In genomic region chr13:91659583-91660415, GRCh38 we compare ENCODE assay signal across 18 cellular contexts.
DNase-seq lines count a peak whose midpoint lies in the region; ATAC-seq and TF ChIP-seq lines count a peak whose summit lies in the region.
"Had no signal": no experiment of that assay in that cellular context is flagged by ENCODE, and none has a peak within 500 bp of the region (broad histone marks: within the 10 kb centered on the region; RNA-seq: fewer than 3 reads in every experiment).

No MANE protein-coding gene starts in this region.

- POLR2A ChIA-PET in WTC11 (lab: Charles Lee) = no interaction called here

- CTCF ChIA-PET in WTC11 (lab: Charles Lee) = interaction anchor here (1.7 kb wide), 1 partner anchor 13 kb away, joined by 5 read pairs; no protein-coding TSS in a partner anchor

- no peak overlapping the region for H3K4me3 Mint-ChIP-seq in WTC11
- H3K4me3 Mint-ChIP-seq: activated B cell treated with CpG ODN at 0.5 μM for 24 hours; activated CD4-positive, alpha-beta memory T cell treated with anti-CD3 and anti-CD28 coated beads, Interleukin-2, amount 10 ng/mL, durations not matched to agents 7 days and 5 days; dendritic cell treated with granulocyte-macrophage colony-stimulating factor and Interleukin-4, amounts not matched to agents 40 ng/mL and 50 ng/mL, for 4 days; stimulated activated naive CD8-positive, alpha-beta T cell treated with anti-CD3 and anti-CD28 coated beads, Interleukin-15, Interleukin-2, amounts not matched to agents 100 ng/mL and 50 ng/mL, for 24 hours had no signal

- H3K4me1 Mint-ChIP-seq in WTC11 = no peaks in the 10 kb centered on the region
- H3K4me1 Mint-ChIP-seq: activated B cell treated with CpG ODN at 0.5 μM for 24 hours; activated CD4-positive, alpha-beta memory T cell treated with anti-CD3 and anti-CD28 coated beads, Interleukin-2, amount 10 ng/mL, durations not matched to agents 7 days and 5 days had no signal

- H3K27me3 Mint-ChIP-seq in WTC11 (ENCODE audit: low read depth) = no peaks in the 10 kb centered on the region
- H3K27me3 Mint-ChIP-seq: activated B cell treated with CpG ODN at 0.5 μM for 24 hours; activated CD4-positive, alpha-beta memory T cell treated with anti-CD3 and anti-CD28 coated beads, Interleukin-2, amount 10 ng/mL, durations not matched to agents 7 days and 5 days; dendritic cell treated with granulocyte-macrophage colony-stimulating factor and Interleukin-4, amounts not matched to agents 40 ng/mL and 50 ng/mL, for 4 days; stimulated activated naive CD8-positive, alpha-beta T cell treated with anti-CD3 and anti-CD28 coated beads, Interleukin-15, Interleukin-2, amounts not matched to agents 100 ng/mL and 50 ng/mL, for 24 hours had no signal

- TF ChIP-seq CTCF in WTC11 (IDR thresholded peaks at IDR 0.05) = no peak

- H3K9me3 Mint-ChIP-seq in WTC11 = no peaks in the 10 kb centered on the region
- H3K9me3 Mint-ChIP-seq: activated CD4-positive, alpha-beta memory T cell treated with anti-CD3 and anti-CD28 coated beads, Interleukin-2, amount 10 ng/mL, durations not matched to agents 7 days and 5 days had no signal

- no peak overlapping the region for H3K27ac Mint-ChIP-seq in WTC11
- H3K27ac Mint-ChIP-seq: activated B cell treated with CpG ODN at 0.5 μM for 24 hours; activated CD4-positive, alpha-beta memory T cell treated with anti-CD3 and anti-CD28 coated beads, Interleukin-2, amount 10 ng/mL, durations not matched to agents 7 days and 5 days; dendritic cell treated with granulocyte-macrophage colony-stimulating factor and Interleukin-4, amounts not matched to agents 40 ng/mL and 50 ng/mL, for 4 days; stimulated activated naive CD8-positive, alpha-beta T cell treated with anti-CD3 and anti-CD28 coated beads, Interleukin-15, Interleukin-2, amounts not matched to agents 100 ng/mL and 50 ng/mL, for 24 hours had no signal

- DNase-seq in DMS153 (lab: John Stamatoyannopoulos, UW) (peak; percentile 64), HT1080 (ENCODE audit: low read depth) (peak; percentile 55), astrocyte of the hippocampus (ENCODE audit: low read depth, low spot score) (peak; percentile 17), cerebellar cortex (ENCODE audit: low spot score) (no peak), WTC11 (ENCODE audit: low spot score) (no peak), HuH-7.5 (ENCODE audit: low spot score) (no peak)
- DNase-seq: activated B cell treated with CpG ODN at 0.5 μM for 24 hours; activated CD4-positive, alpha-beta memory T cell treated with anti-CD3 and anti-CD28 coated beads, Interleukin-2, amount 10 ng/mL, durations not matched to agents 7 days and 5 days; activated gamma-delta T cell treated with Interleukin-2 at 50 U/mL for 16 hours; activated T-cell treated with anti-CD3 and anti-CD28 coated beads for 4 hours; GF-D8; left ventricle myocardium superior; mucosa of descending colon; stimulated activated CD4-positive, alpha-beta T cell treated with anti-CD3 and anti-CD28 coated beads, Interleukin-2, amount 100 ng/mL, for 48 hours; transverse colon had no signal

- ATAC-seq in GM18861 (IDR thresholded peaks at IDR 0.05; ENCODE audit: unreplicated experiment) (peak; percentile 34), WTC11 (no peak; the same call in 1 of the 2 replicates)
- ATAC-seq: left ventricle myocardium superior, mucosa of descending colon had no signal

- H3K36me3 Mint-ChIP-seq in WTC11 = no peaks in the 10 kb centered on the region

TF ChIP-seq in WTC11, 78 proteins besides CTCF, POLR2A, EP300 and RAD21 (continues in another document):
- no peak for TF ChIP-seq ARID4B (CRISPR knock-in tag; IDR thresholded peaks at IDR 0.05; ENCODE audit: borderline replicate concordance)
- TF ChIP-seq IRF2 (CRISPR knock-in tag; IDR thresholded peaks at IDR 0.05; ENCODE audit: borderline replicate concordance, low read depth) = no peak
- no peak for TF ChIP-seq ZBTB21 (CRISPR knock-in tag; IDR thresholded peaks at IDR 0.05; ENCODE audit: borderline replicate concordance)
- TF ChIP-seq ZNF425 (CRISPR knock-in tag; conservative IDR thresholded peaks at IDR 0.05) = no peak
- no peak for TF ChIP-seq OVOL2 (CRISPR knock-in tag; IDR thresholded peaks at IDR 0.05; ENCODE audit: borderline replicate concordance)
- no peak for TF ChIP-seq GRHL2 (CRISPR knock-in tag; IDR thresholded peaks at IDR 0.05; ENCODE audit: insufficient replicate concordance, severe bottlenecking)
- TF ChIP-seq ATF3 (CRISPR knock-in tag; conservative IDR thresholded peaks at IDR 0.05) = no peak
- TF ChIP-seq ZNF512 (CRISPR knock-in tag; IDR thresholded peaks at IDR 0.05; ENCODE audit: borderline replicate concordance) = no peak

Comparison
In these comparisons a context has a peak if more than half of its experiments do, and no peak if none do; other contexts are left out.
1. DNase-seq: peak in DMS153 (single experiment), HT1080 (single experiment) and astrocyte of the hippocampus (single experiment); none in cerebellar cortex (single experiment), WTC11 (single experiment) and HuH-7.5 (single experiment).